In genomic region chr7:7617550-7617949, GRCh38 we compare ENCODE assay signal across 28 cellular contexts.
"Had no signal": no experiment of that assay in that cellular context is flagged by ENCODE, and none has a peak within 500 bp of the region (broad histone marks: within the 10 kb centered on the region; RNA-seq: fewer than 3 reads in every experiment).

No MANE protein-coding gene starts in this region.

- H3K9me3 Mint-ChIP-seq: immature natural killer cell; naive thymus-derived CD8-positive, alpha-beta T cell; nephron; neural crest cell; stimulated activated effector memory CD8-positive, alpha-beta T cell treated with anti-CD3 and anti-CD28 coated beads, Interleukin-12 subunit alpha, Interleukin-12 subunit beta, amount 100 ng/mL, for 72 hours; stimulated activated naive CD8-positive, alpha-beta T cell treated with anti-CD3 and anti-CD28 coated beads, Interleukin-15, amount 100 ng/mL, for 72 hours; type B pancreatic cell had no signal

- H3K4me1 Mint-ChIP-seq: immature natural killer cell; nephron; neural crest cell; stimulated activated effector memory CD8-positive, alpha-beta T cell treated with anti-CD3 and anti-CD28 coated beads, Interleukin-12 subunit alpha, Interleukin-12 subunit beta, amount 100 ng/mL, for 72 hours had no signal

- H3K27me3 Mint-ChIP-seq: stimulated activated naive CD8-positive, alpha-beta T cell treated with anti-CD3 and anti-CD28 coated beads, Interleukin-15, amount 100 ng/mL, for 72 hours; type B pancreatic cell had no signal

- DNase-seq: hippocampal formation; immature natural killer cell; kidney; left colon; left lung; lower lobe of right lung; mammary epithelial cell; mesenchymal stem cell; naive thymus-derived CD8-positive, alpha-beta T cell; nucleus accumbens; pancreas; posterior cingulate gyrus; retina; right cardiac atrium; sigmoid colon; small intestine; spleen; stimulated activated CD4-positive, alpha-beta T cell treated with anti-CD3 and anti-CD28 coated beads, Interleukin-4, amount 100 ng/mL, for 24 hours; stimulated activated naive CD4-positive, alpha-beta T cell; stimulated activated naive CD8-positive, alpha-beta T cell treated with anti-CD3 and anti-CD28 coated beads, Interleukin-15, amount 100 ng/mL, for 72 hours; substantia nigra had no signal

- H3K27ac Mint-ChIP-seq: immature natural killer cell; nephron; stimulated activated naive CD8-positive, alpha-beta T cell treated with anti-CD3 and anti-CD28 coated beads, Interleukin-15, amount 100 ng/mL, for 72 hours; type B pancreatic cell had no signal

- H3K36me3 Mint-ChIP-seq: naive thymus-derived CD8-positive, alpha-beta T cell; stimulated activated effector memory CD8-positive, alpha-beta T cell treated with anti-CD3 and anti-CD28 coated beads, Interleukin-12 subunit alpha, Interleukin-12 subunit beta, amount 100 ng/mL, for 72 hours; type B pancreatic cell had no signal

- H3K9me3 ChIP-seq: left lung, lower lobe of right lung, pancreas, prostate gland, sigmoid colon, spleen, tibial nerve, vagina had no signal

- H3K27ac ChIP-seq: left lung, lower lobe of right lung, pancreas, prostate gland, sigmoid colon, spleen, tibial nerve, vagina had no signal

- H3K27me3 ChIP-seq: left lung, pancreas, sigmoid colon, spleen, tibial nerve, vagina had no signal

- H3K36me3 ChIP-seq: left lung, lower lobe of right lung, pancreas, prostate gland, sigmoid colon, spleen, tibial nerve, vagina had no signal

- H3K4me3 Mint-ChIP-seq: immature natural killer cell; naive thymus-derived CD8-positive, alpha-beta T cell; nephron; neural crest cell; stimulated activated effector memory CD8-positive, alpha-beta T cell treated with anti-CD3 and anti-CD28 coated beads, Interleukin-12 subunit alpha, Interleukin-12 subunit beta, amount 100 ng/mL, for 72 hours; stimulated activated naive CD8-positive, alpha-beta T cell treated with anti-CD3 and anti-CD28 coated beads, Interleukin-15, amount 100 ng/mL, for 72 hours; type B pancreatic cell had no signal

- H3K4me1 ChIP-seq: left lung, lower lobe of right lung, pancreas, prostate gland, sigmoid colon, spleen, tibial nerve, vagina had no signal

- ATAC-seq: left colon; left lung; lower lobe of right lung; naive thymus-derived CD8-positive, alpha-beta T cell; pancreas; right cardiac atrium; stimulated activated effector memory CD8-positive, alpha-beta T cell treated with anti-CD3 and anti-CD28 coated beads, Interleukin-12 subunit alpha, Interleukin-12 subunit beta, amount 100 ng/mL, for 72 hours; stimulated activated naive CD8-positive, alpha-beta T cell treated with anti-CD3 and anti-CD28 coated beads, Interleukin-15, amount 100 ng/mL, for 72 hours had no signal

- H3K4me3 ChIP-seq: left lung, lower lobe of right lung, pancreas, prostate gland, sigmoid colon, spleen, tibial nerve, vagina had no signal
